Comparison of ENCODE assay signal across 8 cellular contexts in the genomic region with DNA sequence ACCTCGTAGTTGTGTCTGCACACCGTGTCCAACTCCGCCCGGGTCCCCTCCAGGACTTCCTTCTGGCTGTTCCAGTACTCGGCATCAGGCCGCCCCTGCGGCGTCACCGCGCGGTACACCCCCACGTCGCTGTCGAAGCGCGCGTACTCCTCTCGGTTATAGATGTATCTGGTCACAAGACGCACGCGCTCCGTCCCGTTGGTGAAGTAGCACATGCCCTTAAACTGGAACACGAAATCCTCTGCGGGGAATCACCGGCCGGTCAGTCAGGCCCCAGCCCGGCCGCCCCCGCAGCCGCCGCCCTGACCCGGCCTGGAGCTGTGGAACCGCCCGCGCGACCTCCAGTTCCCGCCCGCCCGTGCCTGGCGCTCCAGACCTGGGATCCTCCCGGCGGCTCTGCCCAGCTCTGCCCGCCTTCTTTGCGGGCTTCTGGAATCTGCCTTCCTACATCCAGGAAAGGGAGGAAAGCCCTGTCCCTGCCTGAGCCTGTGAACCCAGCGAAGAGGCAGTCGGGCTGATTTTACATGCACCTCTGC. TPM values are rescaled to one million over a fixed set of nuclear protein-coding genes. Genes with fewer than 3 reads are reported as not detected.
DNase-seq lines count a peak whose midpoint lies in the region; ATAC-seq and TF ChIP-seq lines count a peak whose summit lies in the region.

No MANE protein-coding gene starts in this region.

- DNase-seq in activated CD8-positive, alpha-beta T cell treated with anti-CD3 and anti-CD28 coated beads, Interleukin-2, amount 10 ng/mL, durations not matched to agents 7 days and 5 days, result peak; percentile 50
- DNase-seq in left ventricle myocardium inferior (peak; percentile 30), trophoblast cell (no peak), mucosa of gallbladder (ENCODE audit: low spot score) (no peak), NK-92 (lab: John Stamatoyannopoulos, UW; ENCODE audit: unreplicated experiment) (no peak), NCI-H1417 treated with DMSO at 0.1 percent for 48 hours (lab: John Stamatoyannopoulos, UW) (no peak)
- DNase-seq in stimulated activated CD8-positive, alpha-beta memory T cell treated with anti-CD3 and anti-CD28 coated beads, Interleukin-2, amount 100 ng/mL, for 48 hours (ENCODE audit: low read depth in 2 of 2), result peak; percentile 16 to 37

- H3K27ac Mint-ChIP-seq in activated CD8-positive, alpha-beta T cell treated with anti-CD3 and anti-CD28 coated beads, Interleukin-2, amount 10 ng/mL, durations not matched to agents 7 days and 5 days, result peak overlapping the region; percentile 39

- H3K4me1 Mint-ChIP-seq in activated CD8-positive, alpha-beta T cell treated with anti-CD3 and anti-CD28 coated beads, Interleukin-2, amount 10 ng/mL, durations not matched to agents 7 days and 5 days (ENCODE audit: low read depth), result peaks cover 45% of the 10 kb centered on the region

- no peak overlapping the region for H3K23ac ChIP-seq in trophoblast cell (ENCODE audit: low read length)

- H3K9ac ChIP-seq in trophoblast cell (ENCODE audit: low read length), result no peak overlapping the region

- intact Hi-C loops in left ventricle myocardium inferior (cut with micrococcal nuclease), result no loop called here

- POLR2A ChIA-PET in HEK293 (lab: Yijun Ruan, JAX), result no interaction called here
- POLR2A ChIA-PET in activated CD8-positive, alpha-beta T cell treated with anti-CD3 and anti-CD28 coated beads, Interleukin-2, amount 10 ng/mL, durations not matched to agents 7 days and 5 days (lab: Charles Lee), result interaction anchor here (0.9 kb wide), 1 partner anchor 81 kb away, joined by 4 read pairs; no protein-coding TSS in a partner anchor

- TF ChIP-seq CTCF in HEK293 (tag by site-specific recombination; IDR thresholded peaks at IDR 0.05) (no peak), left ventricle myocardium inferior (IDR thresholded peaks at IDR 0.05; ENCODE audit: borderline replicate concordance) (no peak)

- H3K14ac ChIP-seq in trophoblast cell (ENCODE audit: low read length), result no peak overlapping the region

- H2AFZ ChIP-seq in trophoblast cell (ENCODE audit: insufficient read depth, low read length, poor library complexity), result no peak overlapping the region

- H3K79me2 ChIP-seq in trophoblast cell (ENCODE audit: control insufficient read depth, insufficient read depth, low read length, poor library complexity), result no peaks in the 10 kb centered on the region

- H3K9me3 Mint-ChIP-seq in activated CD8-positive, alpha-beta T cell treated with anti-CD3 and anti-CD28 coated beads, Interleukin-2, amount 10 ng/mL, durations not matched to agents 7 days and 5 days (ENCODE audit: insufficient read depth), result no peaks in the 10 kb centered on the region

- ATAC-seq in activated CD8-positive, alpha-beta T cell treated with anti-CD3 and anti-CD28 coated beads, Interleukin-2, amount 10 ng/mL, durations not matched to agents 7 days and 5 days, result peak; percentile 46

- H3K4me3 ChIP-seq in HEK293 (ENCODE audit: low read depth, low read length), result peak overlapping the region; percentile 63
- H3K4me3 ChIP-seq in left ventricle myocardium inferior, result peak overlapping the region; percentile 32
- no peak overlapping the region for H3K4me3 ChIP-seq in trophoblast cell (ENCODE audit: low read depth, low read length)

- H3K27ac ChIP-seq in HEK293 (ENCODE audit: extremely low read depth, low read depth, low read length), result no peak overlapping the region
- H3K27ac ChIP-seq in left ventricle myocardium inferior (replicated peaks), result peak overlapping the region; percentile 33
- H3K27ac ChIP-seq in trophoblast cell (ENCODE audit: low read depth, low read length), result no peak overlapping the region

- CTCF ChIA-PET in HEK293 (lab: Yijun Ruan, JAX), result interaction anchor here (0.6 to 2.2 kb wide), 5 partner anchors 27 to 748 kb away, joined by 4 to 9 read pairs (median 7); partner anchors contain the start of gene HLA-DQA1
- CTCF ChIA-PET in activated CD8-positive, alpha-beta T cell treated with anti-CD3 and anti-CD28 coated beads, Interleukin-2, amount 10 ng/mL, durations not matched to agents 7 days and 5 days (lab: Charles Lee), result interaction anchor here (1.0 to 1.8 kb wide), 2 partner anchors 36 to 212 kb away, joined by 3 to 6 read pairs; no protein-coding TSS in a partner anchor

- H4K8ac ChIP-seq in trophoblast cell (ENCODE audit: low read depth, low read length), result no peak overlapping the region

- no peak overlapping the region for H2BK120ac ChIP-seq in trophoblast cell (ENCODE audit: insufficient read depth, low read length, poor library complexity)

- no peak overlapping the region for H2AK5ac ChIP-seq in trophoblast cell (ENCODE audit: low read length)

- no peaks in the 10 kb centered on the region for H3K79me1 ChIP-seq in trophoblast cell (ENCODE audit: low read length)

- H3K4me3 Mint-ChIP-seq in activated CD8-positive, alpha-beta T cell treated with anti-CD3 and anti-CD28 coated beads, Interleukin-2, amount 10 ng/mL, durations not matched to agents 7 days and 5 days, result peak overlapping the region; percentile 75

- no peak overlapping the region for H2BK12ac ChIP-seq in trophoblast cell (ENCODE audit: low read length)

- peaks cover 21% of the 10 kb centered on the region for H3K36me3 Mint-ChIP-seq in activated CD8-positive, alpha-beta T cell treated with anti-CD3 and anti-CD28 coated beads, Interleukin-2, amount 10 ng/mL, durations not matched to agents 7 days and 5 days (ENCODE audit: low read depth)

- H2BK5ac ChIP-seq in trophoblast cell (ENCODE audit: low read depth, low read length, poor library complexity), result no peak overlapping the region

- H3K18ac ChIP-seq in trophoblast cell (ENCODE audit: low read length), result no peak overlapping the region

- H3K9me3 ChIP-seq in HEK293 (ENCODE audit: control insufficient read depth, insufficient read depth, low read depth, low read length) (no peaks in the 10 kb centered on the region), left ventricle myocardium inferior (replicated peaks) (no peaks in the 10 kb centered on the region), trophoblast cell (ENCODE audit: insufficient read depth, low read depth, low read length) (no peaks in the 10 kb centered on the region)

- H3K4me2 ChIP-seq in trophoblast cell (ENCODE audit: low read length), result no peak overlapping the region

- H3K4me1 ChIP-seq in HEK293 (ENCODE audit: control insufficient read depth, insufficient read depth, low read length), result peaks cover 12% of the 10 kb centered on the region
- no peaks in the 10 kb centered on the region for H3K4me1 ChIP-seq in left ventricle myocardium inferior
- H3K4me1 ChIP-seq in trophoblast cell (ENCODE audit: control insufficient read depth in 1 of 2, insufficient read depth in 2 of 2, low read length in 2 of 2), result no peaks in the 10 kb centered on the region

- no peak overlapping the region for H4K91ac ChIP-seq in trophoblast cell (ENCODE audit: low read depth, low read length)

- peaks cover 41% of the 10 kb centered on the region for H3K27me3 Mint-ChIP-seq in activated CD8-positive, alpha-beta T cell treated with anti-CD3 and anti-CD28 coated beads, Interleukin-2, amount 10 ng/mL, durations not matched to agents 7 days and 5 days (ENCODE audit: low read depth)

- no peaks in the 10 kb centered on the region for H3K27me3 ChIP-seq in left ventricle myocardium inferior (ENCODE audit: low read depth)
- H3K27me3 ChIP-seq in trophoblast cell (ENCODE audit: insufficient read depth, low read length), result no peaks in the 10 kb centered on the region

- WGBS in trophoblast cell (ENCODE audit: extremely low coverage, insufficient coverage, insufficient read length), result no CpG with 5 or more reads among the region's 47 CpGs

- H4K12ac ChIP-seq in trophoblast cell (ENCODE audit: low read depth, low read length), result no peak overlapping the region

- H3K4ac ChIP-seq in trophoblast cell (ENCODE audit: low read depth, low read length), result no peak overlapping the region

- peaks cover 0 to 15% of the 10 kb centered on the region in 2 experiments; a peak in 1 of 3 replicates for H3K36me3 ChIP-seq in HEK293 (ENCODE audit: control insufficient read depth in 2 of 2, insufficient read depth in 1 of 2, low read length in 2 of 2)
- no peaks in the 10 kb centered on the region for H3K36me3 ChIP-seq in left ventricle myocardium inferior
- H3K36me3 ChIP-seq in trophoblast cell (ENCODE audit: control insufficient read depth in 1 of 2, insufficient read depth in 2 of 2, low read length in 2 of 2), result no peaks in the 10 kb centered on the region

TF ChIP-seq in HEK293, 187 proteins besides CTCF, POLR2A, EP300 and RAD21 (continues in another document):
- 0 out of 2 replicates have a peak, but pooled peaks have one; percentile 23 for TF ChIP-seq ZFHX2 (tag by site-specific recombination; conservative IDR thresholded peaks at IDR 0.05)
- peak; percentile 68 for TF ChIP-seq ZXDB (tag by site-specific recombination; IDR thresholded peaks at IDR 0.05)
- 0 out of 2 replicates have a peak, but pooled peaks have one; percentile 10 for TF ChIP-seq EGR2 (tag by site-specific recombination; IDR thresholded peaks at IDR 0.05; ENCODE audit: low read depth)
- TF ChIP-seq ZBTB17 (tag by site-specific recombination; IDR thresholded peaks at IDR 0.05), result no peak

RNA-seq across cellular contexts. Expression of gene HLA-DQB1, which starts 1.6 kb away (rescaled TPM):
- total RNA-seq in activated CD8-positive, alpha-beta T cell treated with anti-CD3 and anti-CD28 coated beads, Interleukin-2, amount 10 ng/mL, durations not matched to agents 7 days and 5 days, result 10 to 100 TPM; 13.4 to 15.1 TPM
- 2.0 TPM for total RNA-seq in left ventricle myocardium inferior
- polyA plus RNA-seq in trophoblast cell (2013), result 0.14 and 0.15 TPM in 2 replicates
- total RNA-seq in mucosa of gallbladder, result 23.2 TPM

RNA-seq across cellular contexts. Expression of gene HLA-DQA1, which starts 27.7 kb away (rescaled TPM):
- total RNA-seq in activated CD8-positive, alpha-beta T cell treated with anti-CD3 and anti-CD28 coated beads, Interleukin-2, amount 10 ng/mL, durations not matched to agents 7 days and 5 days, result 1 to 10 TPM; 2.7 to 3.4 TPM
- total RNA-seq in left ventricle myocardium inferior (5.4 TPM), mucosa of gallbladder (38.8 TPM)
- polyA plus RNA-seq in trophoblast cell (2013), result not detected in 2 replicates

Comparison
In these comparisons a context has a peak if more than half of its experiments do, and no peak if none do; other contexts are left out.
1. DNase-seq: peak in activated CD8-positive, alpha-beta T cell treated with anti-CD3 and anti-CD28 coated beads, Interleukin-2, amount 10 ng/mL, durations not matched to agents 7 days and 5 days (single experiment), left ventricle myocardium inferior (single experiment) and stimulated activated CD8-positive, alpha-beta memory T cell treated with anti-CD3 and anti-CD28 coated beads, Interleukin-2, amount 100 ng/mL, for 48 hours (2 of 2); none in trophoblast cell (0 of 2), mucosa of gallbladder (single experiment), NK-92 (single experiment) and NCI-H1417 treated with DMSO at 0.1 percent for 48 hours (single experiment).